Comparison of ENCODE assay signal across 33 cellular contexts in the genomic region with DNA sequence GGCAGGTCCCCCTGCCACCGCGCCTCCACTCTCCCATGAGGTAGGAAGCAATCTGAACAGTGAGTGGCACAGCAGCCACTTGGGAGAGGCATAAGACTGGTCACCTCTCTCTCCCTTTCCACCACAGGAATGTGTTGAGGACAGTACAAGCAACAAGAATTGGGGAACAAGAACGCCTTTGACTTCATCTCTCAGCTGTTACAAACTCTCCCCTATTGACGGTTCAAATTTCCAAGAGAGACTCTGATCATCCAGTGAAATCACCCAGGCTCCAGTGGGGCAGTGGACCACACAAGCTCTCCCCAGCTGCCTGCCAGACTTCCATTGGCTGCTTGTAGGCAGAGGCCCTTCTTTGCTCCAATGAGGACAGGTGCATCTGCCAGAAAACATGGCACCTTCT.
"Had no signal": no experiment of that assay in that cellular context is flagged by ENCODE, and none has a peak within 500 bp of the region (broad histone marks: within the 10 kb centered on the region; RNA-seq: fewer than 3 reads in every experiment).

No MANE protein-coding gene starts in this region.

- H3K4me1 Mint-ChIP-seq: activated B cell treated with CpG ODN at 0.5 μM for 24 hours; activated CD4-positive, alpha-beta T cell treated with anti-CD3 and anti-CD28 coated beads, Interleukin-2, amount 10 ng/mL, durations not matched to agents 24 days and 14 days; activated naive CD4-positive, alpha-beta T cell treated with anti-CD3 and anti-CD28 coated beads, Interleukin-2, amount 10 ng/mL, durations not matched to agents 7 days and 5 days; activated naive CD4-positive, alpha-beta T cell treated with anti-CD3 and anti-CD28 coated beads, Interleukin-2, amount 50 U/mL, for 24 hours; activated naive CD8-positive, alpha-beta T cell treated with anti-CD3 and anti-CD28 coated beads, Interleukin-2, amount 10 ng/mL, durations not matched to agents 7 days and 5 days had no signal

- H3K36me3 ChIP-seq: adrenal gland, brain microvascular endothelial cell, breast epithelium had no signal

- H3K4me1 ChIP-seq: adrenal gland, body of pancreas, breast epithelium had no signal

- H3K27ac Mint-ChIP-seq: activated B cell treated with CpG ODN at 0.5 μM for 24 hours; activated CD4-positive, alpha-beta memory T cell treated with anti-CD3 and anti-CD28 coated beads for 36 hours; activated CD4-positive, alpha-beta T cell treated with anti-CD3 and anti-CD28 coated beads, Interleukin-2, amount 10 ng/mL, durations not matched to agents 24 days and 14 days; activated CD8-positive, alpha-beta T cell treated with anti-CD3 and anti-CD28 coated beads for 36 hours; activated naive CD4-positive, alpha-beta T cell treated with anti-CD3 and anti-CD28 coated beads, Interleukin-2, amount 10 ng/mL, durations not matched to agents 7 days and 5 days; activated naive CD4-positive, alpha-beta T cell treated with anti-CD3 and anti-CD28 coated beads, Interleukin-2, amount 50 U/mL, for 24 hours; activated naive CD8-positive, alpha-beta T cell; activated naive CD8-positive, alpha-beta T cell treated with anti-CD3 and anti-CD28 coated beads, Interleukin-2, amount 10 ng/mL, durations not matched to agents 7 days and 5 days; activated T-helper 2 cell treated with anti-CD3 and anti-CD28 coated beads, Interferon-gamma antibody, Interleukin-2, Interleukin-4, amounts not matched to agents 10 μg/mL and 5 μg/mL and 100 μg/mL, durations not matched to agents 14 hours and 24 hours and 36 hours; T-helper 1 cell treated with Interleukin-12 subunit alpha and Interleukin-12 subunit beta and Interleukin-4 antibody, amounts not matched to agents 30 μg/mL and 1 μg/mL, for 36 hours; T-helper 2 cell treated with Interferon-gamma antibody and Interleukin-4, amounts not matched to agents 5 μg/mL and 100 μg/mL, for 36 hours had no signal

- H3K27me3 Mint-ChIP-seq: activated B cell treated with CpG ODN at 0.5 μM for 24 hours; activated CD4-positive, alpha-beta memory T cell treated with anti-CD3 and anti-CD28 coated beads for 36 hours; activated CD4-positive, alpha-beta T cell treated with anti-CD3 and anti-CD28 coated beads, Interleukin-2, amount 10 ng/mL, durations not matched to agents 24 days and 14 days; activated CD8-positive, alpha-beta T cell treated with anti-CD3 and anti-CD28 coated beads for 36 hours; activated naive CD4-positive, alpha-beta T cell treated with anti-CD3 and anti-CD28 coated beads, Interleukin-2, amount 10 ng/mL, durations not matched to agents 7 days and 5 days; activated naive CD4-positive, alpha-beta T cell treated with anti-CD3 and anti-CD28 coated beads, Interleukin-2, amount 50 U/mL, for 24 hours; activated naive CD8-positive, alpha-beta T cell had no signal

- DNase-seq: activated B cell treated with CpG ODN at 0.5 μM for 24 hours; activated CD4-positive, alpha-beta memory T cell treated with anti-CD3 and anti-CD28 coated beads for 36 hours; activated CD4-positive, alpha-beta T cell treated with anti-CD3 and anti-CD28 coated beads for 4 hours; activated CD4-positive, alpha-beta T cell treated with anti-CD3 and anti-CD28 coated beads, Interleukin-2, amount 10 ng/mL, durations not matched to agents 24 days and 14 days; activated CD4-positive, alpha-beta T cell treated with anti-CD3 and anti-CD28 coated beads, Interleukin-2, amount 50 U/mL, for 1 hour; activated CD4-positive, alpha-beta T cell treated with anti-CD3 and anti-CD28 coated beads, Interleukin-2, amount 50 U/mL, for 4 hours; activated CD4-positive, CD25-positive, alpha-beta regulatory T cell treated with anti-CD3 and anti-CD28 coated beads, Interleukin-2, amount 50 U/mL, for 72 hours; activated CD8-positive, alpha-beta memory T cell treated with anti-CD3 and anti-CD28 coated beads, Interleukin-2, amount 50 U/mL, for 4 hours; activated CD8-positive, alpha-beta T cell treated with anti-CD3 and anti-CD28 coated beads for 36 hours; activated effector memory CD4-positive, alpha-beta T cell treated with Interleukin-2 at 50 U/mL for 16 hours; activated gamma-delta T cell; activated naive CD4-positive, alpha-beta T cell treated with anti-CD3 and anti-CD28 coated beads, Interleukin-2, amount 10 ng/mL, durations not matched to agents 7 days and 5 days; activated naive CD4-positive, alpha-beta T cell treated with Interleukin-2 at 50 U/mL for 16 hours; activated naive CD8-positive, alpha-beta T cell treated with anti-CD3 and anti-CD28 coated beads, Interleukin-2, amount 10 ng/mL, durations not matched to agents 7 days and 5 days; activated T-cell treated with anti-CD3 and anti-CD28 coated beads for 4 hours; activated T-cell treated with anti-CD3 and anti-CD28 coated beads, Interleukin-2, amount 50 U/mL, for 1 hour; activated T-cell treated with anti-CD3 and anti-CD28 coated beads, Interleukin-2, amount 50 U/mL, for 48 hours; adrenal gland; amniotic stem cell; aorta; body of pancreas; brain microvascular endothelial cell; central memory CD4-positive, alpha-beta T cell; T-helper 1 cell; T-helper 2 cell; T-helper 9 cell had no signal

- H3K9me3 ChIP-seq: adrenal gland, body of pancreas, breast epithelium had no signal

- ATAC-seq: activated CD8-positive, alpha-beta T cell treated with anti-CD3 and anti-CD28 coated beads for 36 hours; body of pancreas had no signal

- H3K4me3 ChIP-seq: adrenal gland, body of pancreas, breast epithelium had no signal

- H3K27me3 ChIP-seq: adrenal gland, body of pancreas, brain microvascular endothelial cell, breast epithelium had no signal

- H3K27ac ChIP-seq: adrenal gland, body of pancreas, brain microvascular endothelial cell, breast epithelium, VCaP had no signal

- H3K9me3 Mint-ChIP-seq: activated B cell treated with CpG ODN at 0.5 μM for 24 hours; activated CD4-positive, alpha-beta memory T cell treated with anti-CD3 and anti-CD28 coated beads for 36 hours; activated CD8-positive, alpha-beta T cell treated with anti-CD3 and anti-CD28 coated beads for 36 hours; activated naive CD4-positive, alpha-beta T cell treated with anti-CD3 and anti-CD28 coated beads, Interleukin-2, amount 50 U/mL, for 24 hours; activated naive CD8-positive, alpha-beta T cell treated with anti-CD3 and anti-CD28 coated beads, Interleukin-2, amount 10 ng/mL, durations not matched to agents 7 days and 5 days; activated T-helper 2 cell treated with anti-CD3 and anti-CD28 coated beads, Interferon-gamma antibody, Interleukin-2, Interleukin-4, amounts not matched to agents 10 μg/mL and 5 μg/mL and 100 μg/mL, durations not matched to agents 14 hours and 24 hours and 36 hours; T-helper 2 cell treated with Interferon-gamma antibody and Interleukin-4, amounts not matched to agents 5 μg/mL and 100 μg/mL, for 36 hours had no signal

- H3K36me3 Mint-ChIP-seq: activated CD4-positive, alpha-beta memory T cell treated with anti-CD3 and anti-CD28 coated beads for 36 hours; activated naive CD4-positive, alpha-beta T cell treated with anti-CD3 and anti-CD28 coated beads, Interleukin-2, amount 10 ng/mL, durations not matched to agents 7 days and 5 days; activated naive CD4-positive, alpha-beta T cell treated with anti-CD3 and anti-CD28 coated beads, Interleukin-2, amount 50 U/mL, for 24 hours; activated naive CD8-positive, alpha-beta T cell had no signal

- H3K4me3 Mint-ChIP-seq: activated B cell treated with CpG ODN at 0.5 μM for 24 hours; activated CD4-positive, alpha-beta memory T cell treated with anti-CD3 and anti-CD28 coated beads for 36 hours; activated CD4-positive, alpha-beta T cell treated with anti-CD3 and anti-CD28 coated beads, Interleukin-2, amount 10 ng/mL, durations not matched to agents 24 days and 14 days; activated CD8-positive, alpha-beta T cell treated with anti-CD3 and anti-CD28 coated beads for 36 hours; activated naive CD4-positive, alpha-beta T cell treated with anti-CD3 and anti-CD28 coated beads, Interleukin-2, amount 10 ng/mL, durations not matched to agents 7 days and 5 days; activated naive CD4-positive, alpha-beta T cell treated with anti-CD3 and anti-CD28 coated beads, Interleukin-2, amount 50 U/mL, for 24 hours; activated naive CD8-positive, alpha-beta T cell; activated naive CD8-positive, alpha-beta T cell treated with anti-CD3 and anti-CD28 coated beads, Interleukin-2, amount 10 ng/mL, durations not matched to agents 7 days and 5 days; T-helper 1 cell treated with Interleukin-12 subunit alpha and Interleukin-12 subunit beta and Interleukin-4 antibody, amounts not matched to agents 30 μg/mL and 1 μg/mL, for 36 hours; T-helper 2 cell treated with Interferon-gamma antibody and Interleukin-4, amounts not matched to agents 5 μg/mL and 100 μg/mL, for 36 hours had no signal
